12 cellular contexts compared by ENCODE assay signal in the genomic region with DNA sequence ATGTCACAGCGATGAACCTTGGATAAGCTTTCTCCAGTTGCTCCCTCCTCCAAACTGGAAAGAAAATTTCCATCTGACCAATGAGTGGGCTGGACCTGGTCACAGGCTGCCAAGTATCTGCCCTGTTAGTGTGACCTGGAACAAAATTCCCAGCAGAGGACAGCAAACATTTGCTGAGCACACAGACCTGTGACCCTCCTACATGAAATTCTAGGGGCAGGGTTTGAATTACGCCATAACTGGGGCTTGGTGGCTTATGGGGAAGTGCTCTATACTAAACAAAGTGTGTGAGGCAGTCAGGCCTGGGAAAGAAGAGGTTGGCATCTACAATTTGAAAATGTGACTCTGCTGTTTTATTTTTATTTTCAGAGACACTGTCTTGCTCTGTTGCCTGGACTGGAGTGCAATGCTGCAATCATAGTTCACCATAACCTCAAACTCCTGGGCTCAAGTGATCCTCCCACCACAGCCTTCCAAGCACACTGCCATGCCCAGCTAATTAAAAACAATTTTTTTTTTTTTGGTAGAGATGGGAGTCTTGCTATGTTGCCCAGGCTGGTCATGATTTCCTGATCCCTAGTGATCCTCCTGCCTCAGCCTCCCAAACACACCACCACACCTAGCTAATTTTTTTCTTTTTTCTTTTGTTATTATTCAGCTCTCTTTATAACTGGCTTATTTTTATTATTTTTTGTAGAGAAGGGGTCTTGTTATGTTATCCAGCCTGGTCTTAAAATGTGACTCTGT. TPM values are rescaled to one million over a fixed set of nuclear protein-coding genes. Genes with fewer than 3 reads are reported as not detected.
A peak's percentile ranks its signal among the peaks of the same experiment; 100 is the strongest.
DNase-seq lines count a peak whose midpoint lies in the region; ATAC-seq and TF ChIP-seq lines count a peak whose summit lies in the region.
"Had no signal": no experiment of that assay in that cellular context is flagged by ENCODE, and none has a peak within 500 bp of the region (broad histone marks: within the 10 kb centered on the region; RNA-seq: fewer than 3 reads in every experiment).

No MANE protein-coding gene starts in this region.

- H3K27me3 ChIP-seq in BLaER1, result no peaks in the 10 kb centered on the region
- no peaks in the 10 kb centered on the region for H3K27me3 ChIP-seq in body of pancreas

- H3K27ac Mint-ChIP-seq in natural killer cell treated with Interleukin-12 subunit alpha and Interleukin-12 subunit beta and Interleukin-15 and Interleukin-18, amount 100 ng/mL, for 72 hours, result peak overlapping the region; percentile 98 to 99

- H3K4me2 ChIP-seq in BLaER1, result peak overlapping the region; percentile 94

- ATAC-seq in body of pancreas, result peak; percentile 80
- no peak for ATAC-seq in natural killer cell treated with Interleukin-12 subunit alpha and Interleukin-12 subunit beta and Interleukin-15 and Interleukin-18, amount 100 ng/mL, for 72 hours
- no peak for ATAC-seq in HG03280 (IDR thresholded peaks at IDR 0.05; ENCODE audit: unreplicated experiment)

- TF ChIP-seq CTCF in body of pancreas (IDR thresholded peaks at IDR 0.05), result peak in 4 of 7 experiments; percentile 22 to 31 (median 24)

- peak; percentile 81 for DNase-seq in KBM-7
- peak; percentile 81 to 94 (median 88) for DNase-seq in body of pancreas
- no peak for DNase-seq in natural killer cell treated with Interleukin-12 subunit alpha and Interleukin-12 subunit beta and Interleukin-15 and Interleukin-18, amount 100 ng/mL, for 72 hours (ENCODE audit: low spot score)
- DNase-seq in NCI-H524 treated with DMSO at 0.1 percent for 48 hours (lab: John Stamatoyannopoulos, UW), result no peak
- no peak for DNase-seq in activated CD4-positive, CD25-positive, alpha-beta regulatory T cell (lab: John Stamatoyannopoulos, UW)
- DNase-seq in NCI-H2081 (lab: John Stamatoyannopoulos, UW), result no peak
- DNase-seq: activated CD4-positive, CD25-positive, alpha-beta regulatory T cell treated with anti-CD3 and anti-CD28 coated beads, Interleukin-2, amount 50 U/mL, for 72 hours; central memory CD4-positive, alpha-beta T cell; DMS79 treated with DMSO at 0.1 percent for 48 hours; NCI-H2107 had no signal

- H3K27me3 Mint-ChIP-seq in natural killer cell treated with Interleukin-12 subunit alpha and Interleukin-12 subunit beta and Interleukin-15 and Interleukin-18, amount 100 ng/mL, for 72 hours, result no peaks in the 10 kb centered on the region

- peak overlapping the region; percentile 89 for H3K4me3 Mint-ChIP-seq in natural killer cell treated with Interleukin-12 subunit alpha and Interleukin-12 subunit beta and Interleukin-15 and Interleukin-18, amount 100 ng/mL, for 72 hours

- H4K20me1 ChIP-seq in BLaER1, result no peaks in the 10 kb centered on the region

- H3K4me1 Mint-ChIP-seq in natural killer cell treated with Interleukin-12 subunit alpha and Interleukin-12 subunit beta and Interleukin-15 and Interleukin-18, amount 100 ng/mL, for 72 hours (ENCODE audit: low read depth in 2 of 2), result peaks cover 73 to 80% of the 10 kb centered on the region in 2 donors

- peak overlapping the region; percentile 95 for H3K27ac ChIP-seq in BLaER1
- peak overlapping the region; percentile 73 to 96 (median 88) for H3K27ac ChIP-seq in body of pancreas

- WGBS in body of pancreas, 2 donors, result 18 to 21% methylated on average over 2 of the region's 2 CpGs

- H3K4me1 ChIP-seq in BLaER1 (peaks cover 98% of the 10 kb centered on the region), body of pancreas (peaks cover 99% of the 10 kb centered on the region)

- peaks cover 13% of the 10 kb centered on the region for H3K36me3 Mint-ChIP-seq in natural killer cell treated with Interleukin-12 subunit alpha and Interleukin-12 subunit beta and Interleukin-15 and Interleukin-18, amount 100 ng/mL, for 72 hours

- H3K36me3 ChIP-seq in BLaER1, result no peaks in the 10 kb centered on the region
- H3K36me3 ChIP-seq in body of pancreas (replicated peaks in 1 of 2; ENCODE audit: insufficient read depth in 1 of 2, low read depth in 2 of 2), result no peaks in the 10 kb centered on the region

- peak in 2 of 3 donors; percentile 54 to 57 for TF ChIP-seq POLR2A in body of pancreas (IDR thresholded peaks at IDR 0.05)

- in situ Hi-C loops in KBM-7 (cut with MboI; ENCODE audit: low pct_unique_long_range_greater_than_20kb, low sequenced_read_pairs), result no loop called here

- H3K9me3 ChIP-seq in BLaER1 (no peaks in the 10 kb centered on the region), body of pancreas (no peaks in the 10 kb centered on the region)

- H3K9ac ChIP-seq in BLaER1, result peak overlapping the region; percentile 4; the same call in 1 of the 2 replicates

- no peaks in the 10 kb centered on the region for H3K9me3 Mint-ChIP-seq in natural killer cell treated with Interleukin-12 subunit alpha and Interleukin-12 subunit beta and Interleukin-15 and Interleukin-18, amount 100 ng/mL, for 72 hours

- H3K4me3 ChIP-seq in BLaER1, result no peak overlapping the region
- no peak overlapping the region for H3K4me3 ChIP-seq in body of pancreas

- intact Hi-C loops in body of pancreas (cut with DNase I), result no loop called here

RNA-seq across cellular contexts. Expression of a gene that starts 13.6 kb away (rescaled TPM):
- total RNA-seq in body of pancreas, result 100 to 1,000 TPM; 642 to 771 TPM
- total RNA-seq in natural killer cell treated with Interleukin-12 subunit alpha and Interleukin-12 subunit beta and Interleukin-15 and Interleukin-18, amount 100 ng/mL, for 72 hours, result 100 to 1,000 TPM; 287 to 560 TPM

RNA-seq across cellular contexts. Expression of a gene that starts 41.5 kb away (rescaled TPM):
- total RNA-seq in body of pancreas, result 10 to 100 TPM; 13.8 to 16.3 TPM
- total RNA-seq in natural killer cell treated with Interleukin-12 subunit alpha and Interleukin-12 subunit beta and Interleukin-15 and Interleukin-18, amount 100 ng/mL, for 72 hours, result 10 to 100 TPM; 35.3 to 43.4 TPM

Comparison
In these comparisons a context has a peak if more than half of its experiments do, and no peak if none do; other contexts are left out.
1. DNase-seq: peak in KBM-7 (single experiment) and body of pancreas (4 of 4); none in natural killer cell treated with Interleukin-12 subunit alpha and Interleukin-12 subunit beta and Interleukin-15 and Interleukin-18, amount 100 ng/mL, for 72 hours (single experiment), NCI-H524 treated with DMSO at 0.1 percent for 48 hours (single experiment), activated CD4-positive, CD25-positive, alpha-beta regulatory T cell (0 of 4) and NCI-H2081 (0 of 2).